20 cellular contexts compared by ENCODE assay signal in genomic region chr17:74773414-74773813, GRCh38. TPM values are rescaled to one million over a fixed set of nuclear protein-coding genes. Genes with fewer than 3 reads are reported as not detected.
DNase-seq lines count a peak whose midpoint lies in the region; ATAC-seq, FAIRE-seq and TF ChIP-seq lines count a peak whose summit lies in the region.
"Had no signal": no experiment of that assay in that cellular context is flagged by ENCODE, and none has a peak within 500 bp of the region (broad histone marks: within the 10 kb centered on the region; RNA-seq: fewer than 3 reads in every experiment).

No MANE protein-coding gene starts in this region.

- H3K9me3 Mint-ChIP-seq in activated CD8-positive, alpha-beta memory T cell treated with anti-CD3 and anti-CD28 coated beads, Interleukin-2, amount 10 ng/mL, durations not matched to agents 7 days and 5 days (ENCODE audit: low read depth): no peaks in the 10 kb centered on the region
- H3K9me3 Mint-ChIP-seq in activated CD4-positive, alpha-beta memory T cell treated with anti-CD3 and anti-CD28 coated beads for 36 hours: no peaks in the 10 kb centered on the region
- H3K9me3 Mint-ChIP-seq: IgD-negative memory B cell; stimulated activated naive B cell treated with anti-CD40 and anti-IgM and Interleukin-4, amounts not matched to agents 10 μg/mL and 1 μg/mL and 100 μg/mL, for 72 hours had no signal

- H3K36me3 Mint-ChIP-seq in activated CD8-positive, alpha-beta memory T cell treated with anti-CD3 and anti-CD28 coated beads, Interleukin-2, amount 10 ng/mL, durations not matched to agents 7 days and 5 days: peaks cover 32% of the 10 kb centered on the region
- peaks cover 39% of the 10 kb centered on the region for H3K36me3 Mint-ChIP-seq in activated CD4-positive, alpha-beta memory T cell treated with anti-CD3 and anti-CD28 coated beads for 36 hours

- no peaks in the 10 kb centered on the region for H3F3A ChIP-seq in smooth muscle cell (ENCODE audit: low read depth)

- CTCF ChIA-PET in activated CD8-positive, alpha-beta memory T cell treated with anti-CD3 and anti-CD28 coated beads, Interleukin-2, amount 10 ng/mL, durations not matched to agents 7 days and 5 days (lab: Charles Lee): interaction anchor here (0.9 to 8.5 kb wide), 4 partner anchors 17 to 114 kb away, joined by 3 to 206 read pairs (median 26); partner anchors contain the start of gene NHERF1
- CTCF ChIA-PET in activated CD4-positive, alpha-beta memory T cell treated with anti-CD3 and anti-CD28 coated beads for 36 hours (lab: Charles Lee): interaction anchor here (1.2 to 6.0 kb wide), 3 partner anchors 18 to 116 kb away, joined by 8 to 176 read pairs (median 92); no protein-coding TSS in a partner anchor
- CTCF ChIA-PET in HepG2 (lab: Yijun Ruan, JAX; ENCODE audit: low intra/inter-chr PET ratio, low total read pairs): interaction anchor here (12.2 kb wide), 1 partner anchor 26 kb away, joined by 219 read pairs; the partner anchor contains the start of gene NHERF1

- H3K4me2 ChIP-seq in HepG2 (ENCODE audit: low read depth, low read length) (no peak overlapping the region), smooth muscle cell (no peak overlapping the region)

- H3K9me3 ChIP-seq in HepG2 (ENCODE audit: low read length): no peaks in the 10 kb centered on the region
- no peaks in the 10 kb centered on the region for H3K9me3 ChIP-seq in smooth muscle cell (replicated peaks; ENCODE audit: low read depth)
- H3K9me3 ChIP-seq: colonic mucosa, HAP-1 had no signal

- H3K27ac ChIP-seq in HepG2 (ENCODE audit: extremely low read length, insufficient read depth, low read length) (peak overlapping the region; percentile 52), smooth muscle cell (ENCODE audit: low read depth) (peak overlapping the region; percentile 40)
- H3K27ac ChIP-seq: colonic mucosa, epithelial cell of prostate had no signal

- H3K27me3 Mint-ChIP-seq in activated CD8-positive, alpha-beta memory T cell treated with anti-CD3 and anti-CD28 coated beads, Interleukin-2, amount 10 ng/mL, durations not matched to agents 7 days and 5 days: no peaks in the 10 kb centered on the region
- H3K27me3 Mint-ChIP-seq in activated CD4-positive, alpha-beta memory T cell treated with anti-CD3 and anti-CD28 coated beads for 36 hours: no peaks in the 10 kb centered on the region
- H3K27me3 Mint-ChIP-seq: IgD-negative memory B cell; stimulated activated naive B cell treated with anti-CD40 and anti-IgM and Interleukin-4, amounts not matched to agents 10 μg/mL and 1 μg/mL and 100 μg/mL, for 72 hours had no signal

- H3K4me3 ChIP-seq in HepG2 (replicated peaks in 1 of 3; ENCODE audit: insufficient read depth in 1 of 3, low read depth in 2 of 3, low read length in 3 of 3) (no peak overlapping the region), smooth muscle cell (no peak overlapping the region)
- H3K4me3 ChIP-seq: colonic mucosa, HAP-1 had no signal

- peaks cover 25 to 43% of the 10 kb centered on the region in 2 experiments for H3K36me3 ChIP-seq in HepG2 (replicated peaks in 1 of 2; ENCODE audit: control insufficient read depth in 1 of 2, insufficient read depth in 2 of 2, low read length in 2 of 2)
- H3K36me3 ChIP-seq in smooth muscle cell (ENCODE audit: low read depth): no peaks in the 10 kb centered on the region
- H3K36me3 ChIP-seq: colonic mucosa had no signal

- no peak overlapping the region for H3K27ac Mint-ChIP-seq in activated CD8-positive, alpha-beta memory T cell treated with anti-CD3 and anti-CD28 coated beads, Interleukin-2, amount 10 ng/mL, durations not matched to agents 7 days and 5 days
- H3K27ac Mint-ChIP-seq in activated CD4-positive, alpha-beta memory T cell treated with anti-CD3 and anti-CD28 coated beads for 36 hours: peak overlapping the region; percentile 31
- H3K27ac Mint-ChIP-seq: stimulated activated naive B cell treated with anti-CD40 and anti-IgM and Interleukin-4, amounts not matched to agents 10 μg/mL and 1 μg/mL and 100 μg/mL, for 72 hours had no signal

- no peak for ATAC-seq in activated CD8-positive, alpha-beta memory T cell treated with anti-CD3 and anti-CD28 coated beads, Interleukin-2, amount 10 ng/mL, durations not matched to agents 7 days and 5 days
- ATAC-seq in HepG2: no peak
- ATAC-seq in HG02610 (IDR thresholded peaks at IDR 0.05; ENCODE audit: unreplicated experiment): no peak
- no peak for ATAC-seq in GM19467 (IDR thresholded peaks at IDR 0.05; ENCODE audit: unreplicated experiment)
- ATAC-seq: stimulated activated naive B cell treated with anti-CD40 and anti-IgM and Interleukin-4, amounts not matched to agents 10 μg/mL and 1 μg/mL and 100 μg/mL, for 72 hours had no signal

- H4K20me1 ChIP-seq in HepG2 (ENCODE audit: insufficient read depth, low read length): peaks cover 20% of the 10 kb centered on the region; the same call in 1 of the 2 replicates
- H4K20me1 ChIP-seq in smooth muscle cell (ENCODE audit: low read depth): peaks cover 28% of the 10 kb centered on the region

- peaks cover 44% of the 10 kb centered on the region for H3K4me1 Mint-ChIP-seq in activated CD8-positive, alpha-beta memory T cell treated with anti-CD3 and anti-CD28 coated beads, Interleukin-2, amount 10 ng/mL, durations not matched to agents 7 days and 5 days
- peaks cover 57% of the 10 kb centered on the region for H3K4me1 Mint-ChIP-seq in activated CD4-positive, alpha-beta memory T cell treated with anti-CD3 and anti-CD28 coated beads for 36 hours (ENCODE audit: low read depth)

- POLR2A ChIA-PET in activated CD4-positive, alpha-beta memory T cell treated with anti-CD3 and anti-CD28 coated beads for 36 hours (lab: Charles Lee): interaction anchor here (1.3 kb wide), 1 partner anchor 24 kb away, joined by 3 read pairs; no protein-coding TSS in a partner anchor
- POLR2A ChIA-PET in HepG2 (lab: Yijun Ruan, JAX): interaction anchor here (0.9 to 29.3 kb wide), 8 partner anchors 19 to 348 kb away, joined by 3 to 1459 read pairs (median 7); partner anchors contain the start of genes FDXR, NHERF1 and RAB37

- no peak; a peak in 1 of 4 replicates for TF ChIP-seq POLR2A in HepG2 (IDR thresholded peaks at IDR 0.05; ENCODE audit: insufficient read depth in 1 of 2, low read depth in 2 of 2, low read length in 2 of 2)

- H3K4me1 ChIP-seq in HepG2 (ENCODE audit: insufficient read depth, low read length) (peaks cover 80% of the 10 kb centered on the region), smooth muscle cell (ENCODE audit: low read depth) (peaks cover 15% of the 10 kb centered on the region)

- 98% methylated on average over 6 of the region's 6 CpGs for WGBS in HepG2 (ENCODE audit: low lambda C conversion rate)
- 96% methylated on average over 6 of the region's 6 CpGs for whole genome bisulfite sequencing in smooth muscle cell (ENCODE audit: low lambda C conversion rate)

- H3K4me3 Mint-ChIP-seq in activated CD8-positive, alpha-beta memory T cell treated with anti-CD3 and anti-CD28 coated beads, Interleukin-2, amount 10 ng/mL, durations not matched to agents 7 days and 5 days: peak overlapping the region; percentile 33
- H3K4me3 Mint-ChIP-seq in activated CD4-positive, alpha-beta memory T cell treated with anti-CD3 and anti-CD28 coated beads for 36 hours: no peak overlapping the region

- H3K79me2 ChIP-seq in HepG2 (ENCODE audit: insufficient read depth, low read length) (peaks cover 27% of the 10 kb centered on the region), smooth muscle cell (ENCODE audit: low read depth) (peaks cover 32% of the 10 kb centered on the region)

- intact Hi-C loops in activated CD4-positive, alpha-beta memory T cell treated with anti-CD3 and anti-CD28 coated beads for 36 hours (cut with micrococcal nuclease): no loop called here
- intact Hi-C loops in HepG2 (cut with micrococcal nuclease; ENCODE audit: unreplicated experiment): no loop called here

- TF ChIP-seq CTCF in HepG2 (CRISPR knock-in tag; IDR thresholded peaks at IDR 0.05): no peak
- no peak for TF ChIP-seq CTCF in smooth muscle cell (IDR thresholded peaks at IDR 0.05; ENCODE audit: borderline replicate concordance, insufficient read depth, poor library complexity, severe bottlenecking)

- in situ Hi-C loops in HepG2 (cut with HindIII; ENCODE audit: extremely low pct_ligation_motif_present, low pct_unique_long_range_greater_than_20kb): no loop called here

- H3K9ac ChIP-seq in HepG2 (ENCODE audit: insufficient read depth, low read depth, low read length) (no peak overlapping the region), smooth muscle cell (ENCODE audit: low read depth) (no peak overlapping the region)

- TF ChIP-seq EP300 in HepG2 (IDR thresholded peaks at IDR 0.05; ENCODE audit: low read depth in 2 of 2, low read length in 2 of 2) (no peak), HepG2 (CRISPR knock-in tag; IDR thresholded peaks at IDR 0.05; ENCODE audit: borderline replicate concordance) (no peak)

- H2AFZ ChIP-seq in HepG2 (ENCODE audit: low read length): no peak overlapping the region
- no peak overlapping the region for H2AFZ ChIP-seq in smooth muscle cell (ENCODE audit: low read depth)

- no peak; the same call in 1 of the 2 replicates for TF ChIP-seq RAD21 in HepG2 (CRISPR knock-in tag; IDR thresholded peaks at IDR 0.05)

- no TSS peak for BruUV-seq in HepG2 (replicated peaks; lab: Mats Ljungman, UMichigan)

- no peaks in the 10 kb centered on the region; a peak in 1 of 5 replicates for H3K27me3 ChIP-seq in HepG2 (ENCODE audit: control insufficient read depth in 1 of 2, insufficient read depth in 2 of 2, low read length in 2 of 2)
- no peaks in the 10 kb centered on the region for H3K27me3 ChIP-seq in smooth muscle cell (ENCODE audit: low read depth)
- H3K27me3 ChIP-seq: colonic mucosa had no signal

- no peak for FAIRE-seq in HepG2 (lab: Jason Lieb, UNC)
- FAIRE-seq: GM12892 had no signal

- no peak for DNase-seq in activated CD8-positive, alpha-beta memory T cell treated with anti-CD3 and anti-CD28 coated beads, Interleukin-2, amount 10 ng/mL, durations not matched to agents 7 days and 5 days
- DNase-seq in activated CD8-positive, alpha-beta memory T cell treated with anti-CD3 and anti-CD28 coated beads for 24 hours: no peak
- DNase-seq in activated CD4-positive, alpha-beta memory T cell treated with anti-CD3 and anti-CD28 coated beads for 36 hours: no peak
- DNase-seq in HepG2 (ENCODE audit: low spot score): no peak
- no peak for DNase-seq in smooth muscle cell (lab: John Stamatoyannopoulos, UW; ENCODE audit: unreplicated experiment)
- no peak for DNase-seq in islet precursor cell
- DNase-seq: activated CD4-positive, CD25-positive, alpha-beta regulatory T cell; activated T-cell treated with anti-CD3 and anti-CD28 coated beads, Interleukin-2, amount 50 U/mL, for 1 hour; anterior cingulate cortex; colonic mucosa; GDM1; NCI-H82; nucleus accumbens; stimulated activated naive B cell treated with anti-CD40 and anti-IgM and Interleukin-4, amounts not matched to agents 10 μg/mL and 1 μg/mL and 100 μg/mL, for 72 hours had no signal

RNA-seq across cellular contexts. Expression of gene NAT9, which starts 2.7 kb away (rescaled TPM):
- 10 to 100 TPM; 34.1 to 34.5 TPM for total RNA-seq in activated CD8-positive, alpha-beta memory T cell treated with anti-CD3 and anti-CD28 coated beads, Interleukin-2, amount 10 ng/mL, durations not matched to agents 7 days and 5 days
- 10 to 100 TPM; 42.9 to 46.9 TPM for total RNA-seq in activated CD4-positive, alpha-beta memory T cell treated with anti-CD3 and anti-CD28 coated beads for 36 hours
- total RNA-seq in HepG2 (2016; rRNA removed; fragmentation: Illumina TruSeq; extraction: Trizol) (37.6 and 44.2 TPM in 2 replicates), smooth muscle cell (21.4 and 23.5 TPM in 2 replicates)
- total RNA-seq in HepG2 (2016; cell fraction: cytosol; rRNA removed; fragmentation: Illumina TruSeq; extraction: Trizol; ENCODE audit: low read depth): 16.5 and 18.6 TPM in 2 replicates
- total RNA-seq in HepG2 (2016; cell fraction: insoluble cytoplasmic fraction; rRNA removed; fragmentation: Illumina TruSeq; extraction: Trizol): 38.7 and 44.6 TPM in 2 replicates
- total RNA-seq in HepG2 (2016; cell fraction: membrane; rRNA removed; fragmentation: Illumina TruSeq; extraction: Trizol): 25.6 and 29.9 TPM in 2 replicates
- total RNA-seq in HepG2 (2016; cell fraction: nucleus; rRNA removed; fragmentation: Illumina TruSeq; extraction: Trizol): 44.5 and 46.0 TPM in 2 replicates
- polyA plus RNA-seq in HepG2 (2011; rRNA removed) (39.7 and 49.8 TPM in 2 replicates), smooth muscle cell (42.5 and 48.3 TPM in 2 replicates)
- polyA plus RNA-seq in HepG2 (2011; cell fraction: cytosol; rRNA removed): 37.1 and 45.5 TPM in 2 replicates
- polyA plus RNA-seq in HepG2 (2011; cell fraction: nucleus; rRNA removed): 152 and 183 TPM in 2 replicates
- 37.3 and 50.6 TPM in 2 replicates for polyA plus RNA-seq in HepG2 (2012)
- polyA plus RNA-seq in HepG2 (2016; cell fraction: cytosol; fragmentation: Illumina TruSeq; extraction: Trizol; ENCODE audit: low read depth): 8.7 and 8.9 TPM in 2 replicates
- polyA plus RNA-seq in HepG2 (2016; cell fraction: insoluble cytoplasmic fraction; fragmentation: Illumina TruSeq; extraction: Trizol; ENCODE audit: low read depth): 35.3 and 35.8 TPM in 2 replicates
- polyA plus RNA-seq in HepG2 (2016; cell fraction: membrane; fragmentation: Illumina TruSeq; extraction: Trizol; ENCODE audit: low read depth): 17.6 and 19.9 TPM in 2 replicates
- polyA plus RNA-seq in HepG2 (2016; cell fraction: nucleus; fragmentation: Illumina TruSeq; extraction: Trizol; ENCODE audit: insufficient read depth, low read depth): 74.0 and 80.9 TPM in 2 replicates
- 32.3 and 53.7 TPM in 2 replicates for polyA minus RNA-seq in HepG2 (2011; rRNA and poly(A)+ RNA removed; ENCODE audit: low replicate concordance)
- 12.7 and 14.7 TPM in 2 replicates for polyA minus RNA-seq in HepG2 (2011; cell fraction: cytosol; rRNA and poly(A)+ RNA removed)
- polyA minus RNA-seq in HepG2 (2011; cell fraction: nucleus; rRNA and poly(A)+ RNA removed): 56.3 and 64.3 TPM in 2 replicates

RNA-seq across cellular contexts. Expression of gene NHERF1, which starts 25.0 kb away (rescaled TPM):
- 100 to 1,000 TPM; 284 to 377 TPM for total RNA-seq in activated CD8-positive, alpha-beta memory T cell treated with anti-CD3 and anti-CD28 coated beads, Interleukin-2, amount 10 ng/mL, durations not matched to agents 7 days and 5 days
- total RNA-seq in activated CD4-positive, alpha-beta memory T cell treated with anti-CD3 and anti-CD28 coated beads for 36 hours: 100 to 1,000 TPM; 136 TPM
- total RNA-seq in HepG2 (2016; rRNA removed; fragmentation: Illumina TruSeq; extraction: Trizol) (138 and 169 TPM in 2 replicates), smooth muscle cell (12.4 and 23.2 TPM in 2 replicates)
- total RNA-seq in HepG2 (2016; cell fraction: cytosol; rRNA removed; fragmentation: Illumina TruSeq; extraction: Trizol; ENCODE audit: low read depth): 27.0 and 28.2 TPM in 2 replicates
- 118 and 171 TPM in 2 replicates for total RNA-seq in HepG2 (2016; cell fraction: insoluble cytoplasmic fraction; rRNA removed; fragmentation: Illumina TruSeq; extraction: Trizol)
- 64.4 and 79.9 TPM in 2 replicates for total RNA-seq in HepG2 (2016; cell fraction: membrane; rRNA removed; fragmentation: Illumina TruSeq; extraction: Trizol)
- 75.3 and 85.2 TPM in 2 replicates for total RNA-seq in HepG2 (2016; cell fraction: nucleus; rRNA removed; fragmentation: Illumina TruSeq; extraction: Trizol)
- polyA plus RNA-seq in HepG2 (2011; rRNA removed) (266 and 269 TPM in 2 replicates), smooth muscle cell (31.9 and 38.8 TPM in 2 replicates)
- polyA plus RNA-seq in HepG2 (2011; cell fraction: cytosol; rRNA removed): 232 and 243 TPM in 2 replicates
- 152 and 164 TPM in 2 replicates for polyA plus RNA-seq in HepG2 (2011; cell fraction: nucleus; rRNA removed)
- 209 and 226 TPM in 2 replicates for polyA plus RNA-seq in HepG2 (2012)
- 52.4 and 55.7 TPM in 2 replicates for polyA plus RNA-seq in HepG2 (2016; cell fraction: cytosol; fragmentation: Illumina TruSeq; extraction: Trizol; ENCODE audit: low read depth)
- polyA plus RNA-seq in HepG2 (2016; cell fraction: insoluble cytoplasmic fraction; fragmentation: Illumina TruSeq; extraction: Trizol; ENCODE audit: low read depth): 275 and 359 TPM in 2 replicates
- 109 and 126 TPM in 2 replicates for polyA plus RNA-seq in HepG2 (2016; cell fraction: membrane; fragmentation: Illumina TruSeq; extraction: Trizol; ENCODE audit: low read depth)
- 248 and 253 TPM in 2 replicates for polyA plus RNA-seq in HepG2 (2016; cell fraction: nucleus; fragmentation: Illumina TruSeq; extraction: Trizol; ENCODE audit: insufficient read depth, low read depth)
- polyA minus RNA-seq in HepG2 (2011; rRNA and poly(A)+ RNA removed; ENCODE audit: low replicate concordance): 92.0 and 295 TPM in 2 replicates
- 130 and 139 TPM in 2 replicates for polyA minus RNA-seq in HepG2 (2011; cell fraction: cytosol; rRNA and poly(A)+ RNA removed)
- polyA minus RNA-seq in HepG2 (2011; cell fraction: nucleus; rRNA and poly(A)+ RNA removed): 62.8 and 68.1 TPM in 2 replicates

RNA-seq across cellular contexts. Expression of gene RAB37, which starts 36.4 kb away (rescaled TPM):
- 10 to 100 TPM; 36.7 to 51.7 TPM for total RNA-seq in activated CD8-positive, alpha-beta memory T cell treated with anti-CD3 and anti-CD28 coated beads, Interleukin-2, amount 10 ng/mL, durations not matched to agents 7 days and 5 days
- total RNA-seq in activated CD4-positive, alpha-beta memory T cell treated with anti-CD3 and anti-CD28 coated beads for 36 hours: 1 to 10 TPM; 6.5 to 7.0 TPM
- total RNA-seq in HepG2 (2016; rRNA removed; fragmentation: Illumina TruSeq; extraction: Trizol) (0.91 and 1.1 TPM in 2 replicates), smooth muscle cell (not detected in 2 replicates)
- 0.30 TPM in 1 of 2 replicates, not detected in the other for total RNA-seq in HepG2 (2016; cell fraction: cytosol; rRNA removed; fragmentation: Illumina TruSeq; extraction: Trizol; ENCODE audit: low read depth)
- 0.73 and 1.0 TPM in 2 replicates for total RNA-seq in HepG2 (2016; cell fraction: insoluble cytoplasmic fraction; rRNA removed; fragmentation: Illumina TruSeq; extraction: Trizol)
- total RNA-seq in HepG2 (2016; cell fraction: membrane; rRNA removed; fragmentation: Illumina TruSeq; extraction: Trizol): 0.83 and 0.93 TPM in 2 replicates
- total RNA-seq in HepG2 (2016; cell fraction: nucleus; rRNA removed; fragmentation: Illumina TruSeq; extraction: Trizol): 0.96 and 1.3 TPM in 2 replicates
- polyA plus RNA-seq in HepG2 (2011; rRNA removed) (3.7 and 4.7 TPM in 2 replicates), smooth muscle cell (0.16 TPM in 1 of 2 replicates, not detected in the other)
- 2.1 and 2.8 TPM in 2 replicates for polyA plus RNA-seq in HepG2 (2011; cell fraction: cytosol; rRNA removed)
- polyA plus RNA-seq in HepG2 (2011; cell fraction: nucleus; rRNA removed): 7.0 and 8.4 TPM in 2 replicates
- 1.8 and 2.4 TPM in 2 replicates for polyA plus RNA-seq in HepG2 (2012)
- 0.18 and 0.22 TPM in 2 replicates for polyA plus RNA-seq in HepG2 (2016; cell fraction: cytosol; fragmentation: Illumina TruSeq; extraction: Trizol; ENCODE audit: low read depth)
- polyA plus RNA-seq in HepG2 (2016; cell fraction: insoluble cytoplasmic fraction; fragmentation: Illumina TruSeq; extraction: Trizol; ENCODE audit: low read depth): 0.83 and 0.93 TPM in 2 replicates
- polyA plus RNA-seq in HepG2 (2016; cell fraction: membrane; fragmentation: Illumina TruSeq; extraction: Trizol; ENCODE audit: low read depth): 0.48 and 0.49 TPM in 2 replicates
- polyA plus RNA-seq in HepG2 (2016; cell fraction: nucleus; fragmentation: Illumina TruSeq; extraction: Trizol; ENCODE audit: insufficient read depth, low read depth): 2.4 and 2.8 TPM in 2 replicates
- 2.2 TPM in 1 of 2 replicates, not detected in the other for polyA minus RNA-seq in HepG2 (2011; rRNA and poly(A)+ RNA removed; ENCODE audit: low replicate concordance)
- 0.70 and 2.0 TPM in 2 replicates for polyA minus RNA-seq in HepG2 (2011; cell fraction: cytosol; rRNA and poly(A)+ RNA removed)
- polyA minus RNA-seq in HepG2 (2011; cell fraction: nucleus; rRNA and poly(A)+ RNA removed): 1.4 and 1.7 TPM in 2 replicates

Comparison
In these comparisons a context has a peak if more than half of its experiments do, and no peak if none do; other contexts are left out.
1. RNA of gene RAB37, which starts 36.4 kb away (total RNA-seq): 36.7 to 51.7 TPM in activated CD8-positive, alpha-beta memory T cell treated with anti-CD3 and anti-CD28 coated beads, Interleukin-2, amount 10 ng/mL, durations not matched to agents 7 days and 5 days; 6.5 to 7.0 TPM in activated CD4-positive, alpha-beta memory T cell treated with anti-CD3 and anti-CD28 coated beads for 36 hours, 0.30 to 1.3 TPM in HepG2 and not detected in smooth muscle cell; every median in the first group is over 4 times any median in the second.